2 cellular contexts compared by ENCODE assay signal in the genomic region with DNA sequence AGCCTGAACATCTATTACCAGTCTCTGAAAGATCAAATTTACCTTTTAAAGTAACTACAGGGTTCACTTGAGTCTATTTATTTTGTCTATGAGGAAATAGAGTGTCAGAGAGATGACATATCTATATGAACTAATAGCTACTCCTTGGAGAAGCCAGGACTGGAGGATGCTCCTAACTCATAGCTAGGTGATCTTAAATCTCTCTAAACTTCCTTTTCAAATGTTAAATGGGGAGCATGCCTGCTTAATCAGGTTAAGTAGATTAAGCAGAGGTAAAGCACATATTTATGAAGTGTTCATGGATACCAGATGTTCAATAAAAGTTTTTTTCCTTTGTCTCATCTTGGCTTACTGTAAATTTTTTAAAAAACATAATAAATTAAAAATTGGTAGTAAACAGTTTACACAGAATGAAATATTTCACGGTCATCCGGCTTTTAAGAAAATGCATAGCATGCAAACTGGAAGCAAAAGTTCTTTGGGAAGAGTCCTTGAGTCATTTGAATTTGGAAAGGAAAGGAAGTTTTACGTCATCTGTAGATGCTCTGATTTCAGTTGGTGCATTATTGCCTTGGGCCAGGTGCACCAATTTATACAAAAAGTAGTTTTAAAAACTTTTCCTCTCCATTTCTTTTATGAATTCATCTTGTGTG.
TF ChIP-seq lines count a peak whose summit lies in the region.

No MANE protein-coding gene starts in this region.

TF ChIP-seq in SK-N-SH treated with all-trans-retinoic acid at 6 μM for 48 hours, 23 proteins besides CTCF, POLR2A, EP300 and RAD21 (continued from another document):
- TF ChIP-seq TSHZ2 (CRISPR knock-in tag; IDR thresholded peaks at IDR 0.05) = peak; percentile 57; the same call in 1 of the 2 replicates
- TF ChIP-seq TCF4 (CRISPR knock-in tag; IDR thresholded peaks at IDR 0.05; ENCODE audit: borderline replicate concordance) = peak; percentile 65
- TF ChIP-seq GLIS3 (CRISPR knock-in tag; IDR thresholded peaks at IDR 0.05) = no peak
- TF ChIP-seq ISL1 (CRISPR knock-in tag; IDR thresholded peaks at IDR 0.05) = peak; percentile 74

TF ChIP-seq in SK-N-SH, 30 proteins besides CTCF, POLR2A, EP300 and RAD21 (continued from another document):
- TF ChIP-seq PBX3 (IDR thresholded peaks at IDR 0.05) (no peak), MAX (IDR thresholded peaks at IDR 0.05; ENCODE audit: low read depth) (no peak), EZH2phosphoT487 (IDR thresholded peaks at IDR 0.05; ENCODE audit: borderline replicate concordance, low read depth) (no peak)
- TF ChIP-seq, protein P1, sequence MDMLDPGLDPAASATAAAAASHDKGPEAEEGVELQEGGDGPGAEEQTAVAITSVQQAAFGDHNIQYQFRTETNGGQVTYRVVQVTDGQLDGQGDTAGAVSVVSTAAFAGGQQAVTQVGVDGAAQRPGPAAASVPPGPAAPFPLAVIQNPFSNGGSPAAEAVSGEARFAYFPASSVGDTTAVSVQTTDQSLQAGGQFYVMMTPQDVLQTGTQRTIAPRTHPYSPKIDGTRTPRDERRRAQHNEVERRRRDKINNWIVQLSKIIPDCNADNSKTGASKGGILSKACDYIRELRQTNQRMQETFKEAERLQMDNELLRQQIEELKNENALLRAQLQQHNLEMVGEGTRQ (IDR thresholded peaks at IDR 0.05; ENCODE audit: borderline replicate concordance, low read depth, low read length) = no peak
